11 cellular contexts compared by ENCODE assay signal in genomic region chr15:55224892-55225291, GRCh38. TPM values are rescaled to one million over a fixed set of nuclear protein-coding genes. Genes with fewer than 3 reads are reported as not detected.
DNase-seq lines count a peak whose midpoint lies in the region; ATAC-seq, FAIRE-seq and TF ChIP-seq lines count a peak whose summit lies in the region.
"Had no signal": no experiment of that assay in that cellular context is flagged by ENCODE, and none has a peak within 500 bp of the region (broad histone marks: within the 10 kb centered on the region; RNA-seq: fewer than 3 reads in every experiment).

No MANE protein-coding gene starts in this region.

- H3K36me3 ChIP-seq in GM12878 (ENCODE audit: control insufficient read depth in 2 of 2, insufficient read depth in 2 of 2, low read length in 1 of 2), result peaks cover 0 to 2% of the 10 kb centered on the region in 2 experiments; a peak in 1 of 4 replicates
- H3K36me3 ChIP-seq in A673 (ENCODE audit: insufficient read depth, low read length, poor library complexity, severe bottlenecking), result no peaks in the 10 kb centered on the region

- H3K79me2 ChIP-seq in GM12878 (ENCODE audit: control insufficient read depth, insufficient read depth, low read length), result no peaks in the 10 kb centered on the region
- H3K79me2 ChIP-seq: parathyroid adenoma had no signal

- peak; percentile 41 for FAIRE-seq in GM12878 (lab: Jason Lieb, UNC)
- FAIRE-seq: endothelial cell of umbilical vein had no signal

- RAD21 ChIA-PET in GM12878 (lab: Charles Lee; ENCODE audit: unreplicated experiment), result interaction anchor here (1.1 kb wide), 1 partner anchor 61 kb away, joined by 4 read pairs; no protein-coding TSS in a partner anchor

- H3K4me1 ChIP-seq in GM12878 (ENCODE audit: control insufficient read depth, insufficient read depth, low read length) (peaks cover 33% of the 10 kb centered on the region), A673 (ENCODE audit: insufficient read depth, low read length, poor library complexity, severe bottlenecking) (no peaks in the 10 kb centered on the region)
- H3K4me1 ChIP-seq: parathyroid adenoma had no signal

- no peak for TF ChIP-seq POLR2A in GM12878 (IDR thresholded peaks at IDR 0.05; ENCODE audit: low read depth, low read length)

- no peak for TF ChIP-seq EP300 in GM12878 (IDR thresholded peaks at IDR 0.05; ENCODE audit: borderline replicate concordance in 1 of 2, control insufficient read depth in 1 of 2, low read depth in 2 of 2, low read length in 2 of 2)

- no peaks in the 10 kb centered on the region for H3K27me3 Mint-ChIP-seq in activated naive CD4-positive, alpha-beta T cell treated with anti-CD3 and anti-CD28 coated beads for 36 hours (ENCODE audit: low read depth)
- H3K27me3 Mint-ChIP-seq in activated naive CD4-positive, alpha-beta T cell treated with anti-CD3 and anti-CD28 coated beads, Interleukin-2, amount 10 ng/mL, durations not matched to agents 7 days and 5 days, result no peaks in the 10 kb centered on the region
- no peaks in the 10 kb centered on the region for H3K27me3 Mint-ChIP-seq in stimulated activated naive CD8-positive, alpha-beta T cell treated with anti-CD3 and anti-CD28 coated beads, Interleukin-15, Interleukin-2, amounts not matched to agents 100 ng/mL and 50 ng/mL, for 24 hours

- in situ Hi-C loops in GM12878 (cut with MboI), result loop anchor here (5.0 kb wide), 1 partner anchor 57 kb away; no protein-coding TSS in a partner anchor

- H3K4me3 ChIP-seq in GM12878, result no peak overlapping the region
- no peak overlapping the region for H3K4me3 ChIP-seq in A673 (ENCODE audit: low read depth, low read length, poor library complexity, severe bottlenecking)

- SMC1A ChIA-PET in GM12878 (lab: Charles Lee; ENCODE audit: uncharacterized antibody, unreplicated experiment), result interaction anchor here (1.0 to 2.6 kb wide), 4 partner anchors 42 to 62 kb away, joined by 3 to 11 read pairs (median 6); no protein-coding TSS in a partner anchor

- no peaks in the 10 kb centered on the region for H4K20me1 ChIP-seq in GM12878 (ENCODE audit: control insufficient read depth, insufficient read depth)

- no peak overlapping the region for H2AFZ ChIP-seq in GM12878 (ENCODE audit: control insufficient read depth, low read depth, low read length)
- H2AFZ ChIP-seq: parathyroid adenoma had no signal

- no peak for TF ChIP-seq RAD21 in GM12878 (IDR thresholded peaks at IDR 0.05; ENCODE audit: insufficient read depth, low read depth, low read length)

- no peaks in the 10 kb centered on the region for H3K27me3 ChIP-seq in GM12878 (replicated peaks in 1 of 2; ENCODE audit: control insufficient read depth in 2 of 2, insufficient read depth in 2 of 2, low read length in 1 of 2)
- no peaks in the 10 kb centered on the region for H3K27me3 ChIP-seq in A673 (replicated peaks; ENCODE audit: insufficient read depth, low read depth, low read length, poor library complexity)

- POLR2A ChIA-PET in GM12878 (lab: Charles Lee) (no interaction called here), A673 (lab: Charles Lee; ENCODE audit: low non-redundant PET) (no interaction called here)

- peak overlapping the region; percentile 44 for H3K27ac Mint-ChIP-seq in activated naive CD4-positive, alpha-beta T cell treated with anti-CD3 and anti-CD28 coated beads for 36 hours
- no peak overlapping the region for H3K27ac Mint-ChIP-seq in activated naive CD4-positive, alpha-beta T cell treated with anti-CD3 and anti-CD28 coated beads, Interleukin-2, amount 10 ng/mL, durations not matched to agents 7 days and 5 days
- H3K27ac Mint-ChIP-seq in stimulated activated naive CD8-positive, alpha-beta T cell treated with anti-CD3 and anti-CD28 coated beads, Interleukin-15, Interleukin-2, amounts not matched to agents 100 ng/mL and 50 ng/mL, for 24 hours, result peak overlapping the region; percentile 81

- H3K4me3 Mint-ChIP-seq in activated naive CD4-positive, alpha-beta T cell treated with anti-CD3 and anti-CD28 coated beads for 36 hours, result no peak overlapping the region
- H3K4me3 Mint-ChIP-seq in activated naive CD4-positive, alpha-beta T cell treated with anti-CD3 and anti-CD28 coated beads, Interleukin-2, amount 10 ng/mL, durations not matched to agents 7 days and 5 days, result no peak overlapping the region
- peak overlapping the region; percentile 24 for H3K4me3 Mint-ChIP-seq in stimulated activated naive CD8-positive, alpha-beta T cell treated with anti-CD3 and anti-CD28 coated beads, Interleukin-15, Interleukin-2, amounts not matched to agents 100 ng/mL and 50 ng/mL, for 24 hours

- no peak overlapping the region for H3K9ac ChIP-seq in GM12878 (ENCODE audit: control insufficient read depth, insufficient read depth, low read length)
- H3K9ac ChIP-seq: parathyroid adenoma had no signal

- H3K9me3 ChIP-seq in GM12878 (replicated peaks; ENCODE audit: control insufficient read depth, insufficient read depth, low read length) (no peaks in the 10 kb centered on the region), A673 (ENCODE audit: low read depth, low read length, poor library complexity, severe bottlenecking) (no peaks in the 10 kb centered on the region)

- peak; percentile 64 for ATAC-seq in GM12878

- H3K36me3 Mint-ChIP-seq in activated naive CD4-positive, alpha-beta T cell treated with anti-CD3 and anti-CD28 coated beads for 36 hours (ENCODE audit: low read depth), result peaks cover 49% of the 10 kb centered on the region
- H3K36me3 Mint-ChIP-seq in activated naive CD4-positive, alpha-beta T cell treated with anti-CD3 and anti-CD28 coated beads, Interleukin-2, amount 10 ng/mL, durations not matched to agents 7 days and 5 days, result peaks cover 60% of the 10 kb centered on the region
- H3K36me3 Mint-ChIP-seq in stimulated activated naive CD8-positive, alpha-beta T cell treated with anti-CD3 and anti-CD28 coated beads, Interleukin-15, Interleukin-2, amounts not matched to agents 100 ng/mL and 50 ng/mL, for 24 hours (ENCODE audit: low read depth), result peaks cover 80% of the 10 kb centered on the region

- no peaks in the 10 kb centered on the region for H3K9me3 Mint-ChIP-seq in activated naive CD4-positive, alpha-beta T cell treated with anti-CD3 and anti-CD28 coated beads for 36 hours
- no peaks in the 10 kb centered on the region for H3K9me3 Mint-ChIP-seq in activated naive CD4-positive, alpha-beta T cell treated with anti-CD3 and anti-CD28 coated beads, Interleukin-2, amount 10 ng/mL, durations not matched to agents 7 days and 5 days
- H3K9me3 Mint-ChIP-seq in stimulated activated naive CD8-positive, alpha-beta T cell treated with anti-CD3 and anti-CD28 coated beads, Interleukin-15, Interleukin-2, amounts not matched to agents 100 ng/mL and 50 ng/mL, for 24 hours, result no peaks in the 10 kb centered on the region

- BruUV-seq in GM12878 (replicated peaks; lab: Mats Ljungman, UMichigan) (no TSS peak), A673 (replicated peaks; lab: Mats Ljungman, UMichigan) (no TSS peak)

- CTCF ChIA-PET in activated naive CD4-positive, alpha-beta T cell treated with anti-CD3 and anti-CD28 coated beads for 36 hours (lab: Charles Lee), result no interaction called here
- CTCF ChIA-PET in activated naive CD4-positive, alpha-beta T cell treated with anti-CD3 and anti-CD28 coated beads, Interleukin-2, amount 10 ng/mL, durations not matched to agents 7 days and 5 days (lab: Charles Lee), result interaction anchor here (1.0 kb wide), 1 partner anchor 66 kb away, joined by 3 read pairs; no protein-coding TSS in a partner anchor
- CTCF ChIA-PET in GM12878 (lab: Yijun Ruan, JAX) (interaction anchor here (1.0 kb wide), 1 partner anchor 52 kb away, joined by 3 read pairs; no protein-coding TSS in a partner anchor), A673 (lab: Charles Lee) (no interaction called here)

- peaks cover 48% of the 10 kb centered on the region for H3K4me1 Mint-ChIP-seq in activated naive CD4-positive, alpha-beta T cell treated with anti-CD3 and anti-CD28 coated beads for 36 hours (ENCODE audit: low read depth)
- H3K4me1 Mint-ChIP-seq in activated naive CD4-positive, alpha-beta T cell treated with anti-CD3 and anti-CD28 coated beads, Interleukin-2, amount 10 ng/mL, durations not matched to agents 7 days and 5 days, result peaks cover 65% of the 10 kb centered on the region
- H3K4me1 Mint-ChIP-seq in stimulated activated naive CD8-positive, alpha-beta T cell treated with anti-CD3 and anti-CD28 coated beads, Interleukin-15, Interleukin-2, amounts not matched to agents 100 ng/mL and 50 ng/mL, for 24 hours (ENCODE audit: low read depth), result peaks cover 66% of the 10 kb centered on the region

- no peak for DNase-seq in activated naive CD4-positive, alpha-beta T cell treated with anti-CD3 and anti-CD28 coated beads for 36 hours
- no peak for DNase-seq in activated naive CD4-positive, alpha-beta T cell treated with anti-CD3 and anti-CD28 coated beads, Interleukin-2, amount 10 ng/mL, durations not matched to agents 7 days and 5 days
- DNase-seq in MV-4-11 (lab: John Stamatoyannopoulos, UW), result peak; percentile 69
- peak; percentile 48 for DNase-seq in GM12878 (ENCODE audit: low read depth, low spot score)
- no peak for DNase-seq in dedifferentiated amniotic fluid mesenchymal stem cell (ENCODE audit: extremely low spot score)
- no peak for DNase-seq in NCI-H526 treated with DMSO at 0.1 percent for 48 hours (lab: John Stamatoyannopoulos, UW)
- DNase-seq in A673 (ENCODE audit: low spot score), result no peak
- DNase-seq: T-helper 9 cell had no signal

- intact Hi-C loops in activated naive CD4-positive, alpha-beta T cell treated with anti-CD3 and anti-CD28 coated beads for 36 hours (cut with micrococcal nuclease), result no loop called here
- intact Hi-C loops in GM12878 (cut with micrococcal nuclease; ENCODE audit: unreplicated experiment) (loop anchor here (5.0 kb wide), 1 partner anchor 32 kb away; no protein-coding TSS in a partner anchor), A673 (cut with micrococcal nuclease; ENCODE audit: unreplicated experiment) (no loop called here)

- H3K27ac ChIP-seq in GM12878 (ENCODE audit: control insufficient read depth, insufficient read depth), result peak overlapping the region; percentile 23; the same call in 1 of the 2 replicates
- H3K27ac ChIP-seq in A673 (ENCODE audit: low read depth, low read length, poor library complexity, severe bottlenecking), result no peak overlapping the region
- H3K27ac ChIP-seq: parathyroid adenoma had no signal

- TF ChIP-seq CTCF in GM12878 (IDR thresholded peaks at IDR 0.05 in 2 of 3, conservative IDR thresholded peaks at IDR 0.05 in 1 of 3; ENCODE audit: control insufficient read depth in 2 of 3, extremely low read depth in 1 of 3, insufficient read depth in 1 of 3, low read depth in 3 of 3, low read length in 3 of 3) (no peak), A673 (conservative IDR thresholded peaks at IDR 0.05; ENCODE audit: low read depth, low read length) (no peak)

- H3K4me2 ChIP-seq in GM12878 (ENCODE audit: control insufficient read depth, insufficient read depth), result no peak overlapping the region

RNA-seq across cellular contexts. Expression of gene RSL24D1, which starts 28.2 kb away (rescaled TPM):
- total RNA-seq in activated naive CD4-positive, alpha-beta T cell treated with anti-CD3 and anti-CD28 coated beads for 36 hours, result 100 to 1,000 TPM; 201 to 209 TPM
- total RNA-seq in GM12878 (2013; cell fraction: nucleolus; rRNA removed), result 43.7 and 44.6 TPM in 2 replicates
- total RNA-seq in GM12878 (2014; rRNA removed), result 94.9 and 127 TPM in 2 replicates
- total RNA-seq in GM12878 (2014; rRNA removed; fragmentation: Illumina TruSeq; extraction: Trizol), result 133 and 134 TPM in 2 replicates
- 97.4 and 101 TPM in 2 replicates for total RNA-seq in GM12878 (2021)
- polyA plus RNA-seq in GM12878 (2011; ENCODE audit: low read depth), result 54.2 TPM
- 146 and 264 TPM in 2 replicates for polyA plus RNA-seq in GM12878 (2011; rRNA removed)
- polyA plus RNA-seq in GM12878 (2011; cell fraction: cytosol; rRNA removed), result 29.2 and 33.1 TPM in 2 replicates
- 27.3 and 34.9 TPM in 2 replicates for polyA plus RNA-seq in GM12878 (2011; cell fraction: nucleus; rRNA removed)
- 124 and 129 TPM in 2 replicates for polyA plus RNA-seq in GM12878 (2012)
- polyA plus RNA-seq in GM12878 (2014; fragmentation: Illumina TruSeq; extraction: Trizol), result 107 and 131 TPM in 2 replicates
- 100 to 1,000 TPM; 198 to 249 TPM for polyA plus RNA-seq in GM12878 (2014; fragmentation: Nextera tagmentation; extraction: Ambion mirVana)
- 81.4 and 95.0 TPM in 2 replicates for polyA plus RNA-seq in GM12878 (2014; rRNA removed)
- 100 to 1,000 TPM; 115 to 126 TPM for polyA plus RNA-seq in GM12878 (2016; fragmentation: Nextera tagmentation; extraction: Ambion mirVana)
- polyA minus RNA-seq in GM12878 (2011; rRNA and poly(A)+ RNA removed), result 22.1 and 37.0 TPM in 2 replicates
- 14.4 and 21.5 TPM in 2 replicates for polyA minus RNA-seq in GM12878 (2011; cell fraction: cytosol; rRNA and poly(A)+ RNA removed)
- polyA minus RNA-seq in GM12878 (2011; cell fraction: nucleus; rRNA and poly(A)+ RNA removed), result 29.5 and 40.5 TPM in 2 replicates
- 111 and 118 TPM in 2 replicates for total RNA-seq in A673 (2021)

Comparison
In these comparisons a context has a peak if more than half of its experiments do, and no peak if none do; other contexts are left out.
1. CTCF ChIA-PET loops: an anchor here in activated naive CD4-positive, alpha-beta T cell treated with anti-CD3 and anti-CD28 coated beads, Interleukin-2, amount 10 ng/mL, durations not matched to agents 7 days and 5 days (1.0 kb wide) and GM12878 (1.0 kb wide); none called in activated naive CD4-positive, alpha-beta T cell treated with anti-CD3 and anti-CD28 coated beads for 36 hours and A673.
2. DNase-seq: peak in MV-4-11 (single experiment) and GM12878 (single experiment); none in activated naive CD4-positive, alpha-beta T cell treated with anti-CD3 and anti-CD28 coated beads for 36 hours (single experiment), activated naive CD4-positive, alpha-beta T cell treated with anti-CD3 and anti-CD28 coated beads, Interleukin-2, amount 10 ng/mL, durations not matched to agents 7 days and 5 days (single experiment), dedifferentiated amniotic fluid mesenchymal stem cell (single experiment), NCI-H526 treated with DMSO at 0.1 percent for 48 hours (single experiment) and A673 (single experiment).